ENCODE assay signal across 25 cellular contexts in genomic region chr1:94115254-94115899, GRCh38. TPM values are rescaled to one million over a fixed set of nuclear protein-coding genes. Genes with fewer than 3 reads are reported as not detected.
"Had no signal": no experiment of that assay in that cellular context is flagged by ENCODE, and none has a peak within 500 bp of the region (broad histone marks: within the 10 kb centered on the region; RNA-seq: fewer than 3 reads in every experiment).

No MANE protein-coding gene starts in this region.

- H3K36me3 Mint-ChIP-seq: activated CD8-positive, alpha-beta memory T cell treated with anti-CD3 and anti-CD28 coated beads, Interleukin-2, amount 10 ng/mL, durations not matched to agents 7 days and 5 days; activated naive CD4-positive, alpha-beta T cell treated with anti-CD3 and anti-CD28 coated beads, Interleukin-2, amount 50 U/mL, for 72 hours; memory B cell had no signal

- H3K9me3 ChIP-seq: heart left ventricle, mucosa of descending colon, sigmoid colon, spleen, thoracic aorta had no signal

- ATAC-seq: activated CD8-positive, alpha-beta memory T cell treated with anti-CD3 and anti-CD28 coated beads, Interleukin-2, amount 10 ng/mL, durations not matched to agents 7 days and 5 days; activated CD8-positive, alpha-beta T cell treated with anti-CD3 and anti-CD28 coated beads for 36 hours; activated naive CD4-positive, alpha-beta T cell treated with anti-CD3 and anti-CD28 coated beads, Interleukin-2, amount 50 U/mL, for 72 hours; esophagus mucosa; heart left ventricle; mucosa of descending colon; T-helper 17 cell had no signal

- H3K36me3 ChIP-seq: brain microvascular endothelial cell, heart left ventricle, sigmoid colon, spleen, thoracic aorta had no signal

- FAIRE-seq: colon, endothelial cell of umbilical vein, islet of Langerhans had no signal

- H3K4me3 Mint-ChIP-seq: activated CD4-positive, alpha-beta T cell treated with anti-CD3 and anti-CD28 coated beads, Interleukin-2, amount 10 ng/mL, durations not matched to agents 24 days and 14 days; activated CD8-positive, alpha-beta memory T cell treated with anti-CD3 and anti-CD28 coated beads, Interleukin-2, amount 10 ng/mL, durations not matched to agents 7 days and 5 days; activated CD8-positive, alpha-beta T cell treated with anti-CD3 and anti-CD28 coated beads for 36 hours; central memory CD8-positive, alpha-beta T cell; memory B cell; T-helper 17 cell had no signal

- H3K27me3 Mint-ChIP-seq: activated CD4-positive, alpha-beta T cell treated with anti-CD3 and anti-CD28 coated beads, Interleukin-2, amount 10 ng/mL, durations not matched to agents 24 days and 14 days had no signal

- H3K4me3 ChIP-seq: heart left ventricle, mucosa of descending colon, sigmoid colon, spleen, thoracic aorta had no signal

- H3K9me3 Mint-ChIP-seq: activated CD4-positive, alpha-beta T cell treated with anti-CD3 and anti-CD28 coated beads, Interleukin-2, amount 10 ng/mL, durations not matched to agents 24 days and 14 days; activated CD8-positive, alpha-beta T cell treated with anti-CD3 and anti-CD28 coated beads for 36 hours; activated naive CD4-positive, alpha-beta T cell treated with anti-CD3 and anti-CD28 coated beads, Interleukin-2, amount 50 U/mL, for 72 hours; central memory CD8-positive, alpha-beta T cell; memory B cell had no signal

- H3K27ac Mint-ChIP-seq: activated CD4-positive, alpha-beta T cell treated with anti-CD3 and anti-CD28 coated beads, Interleukin-2, amount 10 ng/mL, durations not matched to agents 24 days and 14 days; activated CD8-positive, alpha-beta memory T cell treated with anti-CD3 and anti-CD28 coated beads, Interleukin-2, amount 10 ng/mL, durations not matched to agents 7 days and 5 days; activated CD8-positive, alpha-beta T cell treated with anti-CD3 and anti-CD28 coated beads for 36 hours; activated naive CD4-positive, alpha-beta T cell treated with anti-CD3 and anti-CD28 coated beads, Interleukin-2, amount 50 U/mL, for 72 hours; memory B cell; T-helper 17 cell had no signal

- H3K27ac ChIP-seq: brain microvascular endothelial cell, sigmoid colon, spleen, thoracic aorta had no signal

- H3K4me1 Mint-ChIP-seq: activated CD4-positive, alpha-beta T cell treated with anti-CD3 and anti-CD28 coated beads, Interleukin-2, amount 10 ng/mL, durations not matched to agents 24 days and 14 days; activated CD8-positive, alpha-beta memory T cell treated with anti-CD3 and anti-CD28 coated beads, Interleukin-2, amount 10 ng/mL, durations not matched to agents 7 days and 5 days; central memory CD8-positive, alpha-beta T cell; T-helper 17 cell had no signal

- H3K27me3 ChIP-seq: brain microvascular endothelial cell, sigmoid colon had no signal

- H3K4me1 ChIP-seq: sigmoid colon, spleen had no signal

- DNase-seq: activated CD4-positive, alpha-beta T cell treated with anti-CD3 and anti-CD28 coated beads, Interleukin-2, amount 10 ng/mL, durations not matched to agents 24 days and 14 days; activated CD8-positive, alpha-beta memory T cell treated with anti-CD3 and anti-CD28 coated beads, Interleukin-2, amount 10 ng/mL, durations not matched to agents 7 days and 5 days; activated CD8-positive, alpha-beta T cell treated with anti-CD3 and anti-CD28 coated beads for 36 hours; activated gamma-delta T cell treated with Interleukin-2 at 50 U/mL for 16 hours; aorta; brain microvascular endothelial cell; effector memory CD4-positive, alpha-beta T cell; heart left ventricle; mucosa of descending colon; occipital lobe; sigmoid colon; stimulated activated CD4-positive, alpha-beta T cell treated with anti-CD3 and anti-CD28 coated beads, Interleukin-4, amount 100 ng/mL, for 1 hour; stimulated activated naive CD4-positive, alpha-beta T cell; SW 1271; T-helper 17 cell had no signal

RNA-seq across cellular contexts. Expression of gene ABCA4, which starts 5.6 kb away (rescaled TPM):
- total RNA-seq: activated CD8-positive, alpha-beta memory T cell treated with anti-CD3 and anti-CD28 coated beads, Interleukin-2, amount 10 ng/mL, durations not matched to agents 7 days and 5 days; activated CD8-positive, alpha-beta T cell treated with anti-CD3 and anti-CD28 coated beads for 36 hours; activated naive CD4-positive, alpha-beta T cell treated with anti-CD3 and anti-CD28 coated beads, Interleukin-2, amount 50 U/mL, for 72 hours; T-helper 17 cell had no signal
- polyA plus RNA-seq: neural cell had no signal
